Comparison of ENCODE assay signal across 2 cellular contexts in the genomic region with DNA sequence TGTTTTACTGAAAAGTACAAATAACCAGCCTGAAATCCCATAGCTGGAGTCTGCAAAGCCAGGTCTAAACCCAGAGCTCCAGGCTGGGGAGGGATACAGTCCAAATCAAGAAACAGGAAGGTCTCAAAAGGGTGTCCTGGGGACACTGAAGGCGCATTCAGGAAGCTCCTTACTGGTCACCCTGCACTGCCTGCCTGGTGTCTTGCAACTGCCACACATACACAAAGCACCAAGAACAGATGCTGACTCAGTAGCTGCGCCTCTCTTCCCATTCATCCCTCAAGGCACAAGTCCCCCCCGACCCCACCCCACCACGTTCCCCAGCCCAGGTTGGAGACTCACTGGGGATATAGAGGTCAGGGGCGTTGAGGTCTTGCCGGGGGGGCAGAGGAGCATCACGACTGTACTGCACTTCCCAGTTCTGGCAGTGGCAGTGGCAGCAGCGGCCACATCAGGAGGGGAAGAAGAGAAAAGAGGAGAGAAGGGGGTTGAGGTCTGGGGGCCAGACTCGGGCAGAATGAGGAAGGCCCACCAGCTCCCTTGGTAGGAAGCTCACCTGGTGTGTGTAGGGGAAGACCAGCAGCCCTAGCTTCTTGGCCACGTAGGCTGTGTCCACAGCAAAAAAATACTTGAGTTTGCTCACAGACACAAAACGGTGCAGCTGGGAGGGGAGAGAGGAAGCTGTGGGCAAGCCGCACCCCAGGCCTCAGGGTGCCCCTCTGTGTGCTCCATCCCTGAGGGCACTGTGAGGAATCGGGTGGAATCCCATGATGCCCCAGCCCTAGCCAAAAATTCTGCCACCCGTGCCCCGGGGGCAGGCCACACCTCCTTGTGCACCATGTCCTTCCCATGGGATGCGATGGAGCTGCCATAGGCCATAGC.
TF ChIP-seq lines count a peak whose summit lies in the region.

No MANE protein-coding gene starts in this region.

TF ChIP-seq in A549, 52 proteins besides CTCF, POLR2A, EP300 and RAD21:
- TF ChIP-seq, protein P1, sequence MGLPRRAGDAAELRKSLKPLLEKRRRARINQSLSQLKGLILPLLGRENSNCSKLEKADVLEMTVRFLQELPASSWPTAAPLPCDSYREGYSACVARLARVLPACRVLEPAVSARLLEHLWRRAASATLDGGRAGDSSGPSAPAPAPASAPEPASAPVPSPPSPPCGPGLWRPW (IDR thresholded peaks at IDR 0.05): no peak
- TF ChIP-seq EHF (CRISPR knock-in tag; IDR thresholded peaks at IDR 0.05) (no peak), HDAC2 (IDR thresholded peaks at IDR 0.05) (no peak), BHLHE40 (IDR thresholded peaks at IDR 0.05; ENCODE audit: low read depth, low read length) (no peak), ZFP36 (IDR thresholded peaks at IDR 0.05; ENCODE audit: borderline replicate concordance, partially characterized antibody) (no peak), CHD4 (IDR thresholded peaks at IDR 0.05; ENCODE audit: borderline replicate concordance) (no peak)
- TF ChIP-seq, protein P2, sequence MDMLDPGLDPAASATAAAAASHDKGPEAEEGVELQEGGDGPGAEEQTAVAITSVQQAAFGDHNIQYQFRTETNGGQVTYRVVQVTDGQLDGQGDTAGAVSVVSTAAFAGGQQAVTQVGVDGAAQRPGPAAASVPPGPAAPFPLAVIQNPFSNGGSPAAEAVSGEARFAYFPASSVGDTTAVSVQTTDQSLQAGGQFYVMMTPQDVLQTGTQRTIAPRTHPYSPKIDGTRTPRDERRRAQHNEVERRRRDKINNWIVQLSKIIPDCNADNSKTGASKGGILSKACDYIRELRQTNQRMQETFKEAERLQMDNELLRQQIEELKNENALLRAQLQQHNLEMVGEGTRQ (IDR thresholded peaks at IDR 0.05): no peak
- TF ChIP-seq, protein P3, sequence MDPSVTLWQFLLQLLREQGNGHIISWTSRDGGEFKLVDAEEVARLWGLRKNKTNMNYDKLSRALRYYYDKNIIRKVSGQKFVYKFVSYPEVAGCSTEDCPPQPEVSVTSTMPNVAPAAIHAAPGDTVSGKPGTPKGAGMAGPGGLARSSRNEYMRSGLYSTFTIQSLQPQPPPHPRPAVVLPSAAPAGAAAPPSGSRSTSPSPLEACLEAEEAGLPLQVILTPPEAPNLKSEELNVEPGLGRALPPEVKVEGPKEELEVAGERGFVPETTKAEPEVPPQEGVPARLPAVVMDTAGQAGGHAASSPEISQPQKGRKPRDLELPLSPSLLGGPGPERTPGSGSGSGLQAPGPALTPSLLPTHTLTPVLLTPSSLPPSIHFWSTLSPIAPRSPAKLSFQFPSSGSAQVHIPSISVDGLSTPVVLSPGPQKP (IDR thresholded peaks at IDR 0.05; ENCODE audit: low read depth, low read length): no peak

TF ChIP-seq in K562, 482 proteins besides CTCF, POLR2A, EP300 and RAD21:
- no peak for TF ChIP-seq HIVEP1 (CRISPR knock-in tag; IDR thresholded peaks at IDR 0.05)
- TF ChIP-seq, protein P4, sequence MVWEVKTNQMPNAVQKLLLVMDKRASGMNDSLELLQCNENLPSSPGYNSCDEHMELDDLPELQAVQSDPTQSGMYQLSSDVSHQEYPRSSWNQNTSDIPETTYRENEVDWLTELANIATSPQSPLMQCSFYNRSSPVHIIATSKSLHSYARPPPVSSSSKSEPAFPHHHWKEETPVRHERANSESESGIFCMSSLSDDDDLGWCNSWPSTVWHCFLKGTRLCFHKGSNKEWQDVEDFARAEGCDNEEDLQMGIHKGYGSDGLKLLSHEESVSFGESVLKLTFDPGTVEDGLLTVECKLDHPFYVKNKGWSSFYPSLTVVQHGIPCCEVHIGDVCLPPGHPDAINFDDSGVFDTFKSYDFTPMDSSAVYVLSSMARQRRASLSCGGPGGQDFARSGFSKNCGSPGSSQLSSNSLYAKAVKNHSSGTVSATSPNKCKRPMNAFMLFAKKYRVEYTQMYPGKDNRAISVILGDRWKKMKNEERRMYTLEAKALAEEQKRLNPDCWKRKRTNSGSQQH (CRISPR knock-in tag; IDR thresholded peaks at IDR 0.05): no peak
- TF ChIP-seq, protein P5, sequence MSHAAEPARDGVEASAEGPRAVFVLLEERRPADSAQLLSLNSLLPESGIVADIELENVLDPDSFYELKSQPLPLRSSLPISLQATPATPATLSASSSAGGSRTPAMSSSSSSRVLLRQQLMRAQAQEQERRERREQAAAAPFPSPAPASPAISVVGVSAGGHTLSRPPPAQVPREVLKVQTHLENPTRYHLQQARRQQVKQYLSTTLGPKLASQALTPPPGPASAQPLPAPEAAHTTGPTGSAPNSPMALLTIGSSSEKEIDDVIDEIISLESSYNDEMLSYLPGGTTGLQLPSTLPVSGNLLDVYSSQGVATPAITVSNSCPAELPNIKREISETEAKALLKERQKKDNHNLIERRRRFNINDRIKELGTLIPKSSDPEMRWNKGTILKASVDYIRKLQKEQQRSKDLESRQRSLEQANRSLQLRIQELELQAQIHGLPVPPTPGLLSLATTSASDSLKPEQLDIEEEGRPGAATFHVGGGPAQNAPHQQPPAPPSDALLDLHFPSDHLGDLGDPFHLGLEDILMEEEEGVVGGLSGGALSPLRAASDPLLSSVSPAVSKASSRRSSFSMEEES (CRISPR knock-in tag; IDR thresholded peaks at IDR 0.05): no peak
- no peak for TF ChIP-seq JUN (IDR thresholded peaks at IDR 0.05; ENCODE audit: borderline replicate concordance, low read depth, low read length)
- 0 out of 2 replicates have a peak, but pooled peaks have one; percentile 44 for TF ChIP-seq JUN (CRISPR knock-in tag; IDR thresholded peaks at IDR 0.05; ENCODE audit: borderline replicate concordance)
- no peak for TF ChIP-seq FOXM1 (IDR thresholded peaks at IDR 0.05; ENCODE audit: low read depth)
- no peak for TF ChIP-seq FOXM1 (CRISPR knock-in tag; IDR thresholded peaks at IDR 0.05; ENCODE audit: low read depth)
- TF ChIP-seq, protein P6, sequence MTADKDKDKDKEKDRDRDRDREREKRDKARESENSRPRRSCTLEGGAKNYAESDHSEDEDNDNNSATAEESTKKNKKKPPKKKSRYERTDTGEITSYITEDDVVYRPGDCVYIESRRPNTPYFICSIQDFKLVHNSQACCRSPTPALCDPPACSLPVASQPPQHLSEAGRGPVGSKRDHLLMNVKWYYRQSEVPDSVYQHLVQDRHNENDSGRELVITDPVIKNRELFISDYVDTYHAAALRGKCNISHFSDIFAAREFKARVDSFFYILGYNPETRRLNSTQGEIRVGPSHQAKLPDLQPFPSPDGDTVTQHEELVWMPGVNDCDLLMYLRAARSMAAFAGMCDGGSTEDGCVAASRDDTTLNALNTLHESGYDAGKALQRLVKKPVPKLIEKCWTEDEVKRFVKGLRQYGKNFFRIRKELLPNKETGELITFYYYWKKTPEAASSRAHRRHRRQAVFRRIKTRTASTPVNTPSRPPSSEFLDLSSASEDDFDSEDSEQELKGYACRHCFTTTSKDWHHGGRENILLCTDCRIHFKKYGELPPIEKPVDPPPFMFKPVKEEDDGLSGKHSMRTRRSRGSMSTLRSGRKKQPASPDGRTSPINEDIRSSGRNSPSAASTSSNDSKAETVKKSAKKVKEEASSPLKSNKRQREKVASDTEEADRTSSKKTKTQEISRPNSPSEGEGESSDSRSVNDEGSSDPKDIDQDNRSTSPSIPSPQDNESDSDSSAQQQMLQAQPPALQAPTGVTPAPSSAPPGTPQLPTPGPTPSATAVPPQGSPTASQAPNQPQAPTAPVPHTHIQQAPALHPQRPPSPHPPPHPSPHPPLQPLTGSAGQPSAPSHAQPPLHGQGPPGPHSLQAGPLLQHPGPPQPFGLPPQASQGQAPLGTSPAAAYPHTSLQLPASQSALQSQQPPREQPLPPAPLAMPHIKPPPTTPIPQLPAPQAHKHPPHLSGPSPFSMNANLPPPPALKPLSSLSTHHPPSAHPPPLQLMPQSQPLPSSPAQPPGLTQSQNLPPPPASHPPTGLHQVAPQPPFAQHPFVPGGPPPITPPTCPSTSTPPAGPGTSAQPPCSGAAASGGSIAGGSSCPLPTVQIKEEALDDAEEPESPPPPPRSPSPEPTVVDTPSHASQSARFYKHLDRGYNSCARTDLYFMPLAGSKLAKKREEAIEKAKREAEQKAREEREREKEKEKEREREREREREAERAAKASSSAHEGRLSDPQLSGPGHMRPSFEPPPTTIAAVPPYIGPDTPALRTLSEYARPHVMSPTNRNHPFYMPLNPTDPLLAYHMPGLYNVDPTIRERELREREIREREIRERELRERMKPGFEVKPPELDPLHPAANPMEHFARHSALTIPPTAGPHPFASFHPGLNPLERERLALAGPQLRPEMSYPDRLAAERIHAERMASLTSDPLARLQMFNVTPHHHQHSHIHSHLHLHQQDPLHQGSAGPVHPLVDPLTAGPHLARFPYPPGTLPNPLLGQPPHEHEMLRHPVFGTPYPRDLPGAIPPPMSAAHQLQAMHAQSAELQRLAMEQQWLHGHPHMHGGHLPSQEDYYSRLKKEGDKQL (CRISPR knock-in tag; IDR thresholded peaks at IDR 0.05; ENCODE audit: borderline replicate concordance): no peak
- TF ChIP-seq MTF1 (CRISPR knock-in tag; IDR thresholded peaks at IDR 0.05; ENCODE audit: borderline replicate concordance): no peak
- TF ChIP-seq NFATC3 (IDR thresholded peaks at IDR 0.05): no peak
